ENCODE assay signal across 12 cellular contexts in genomic region chr20:41664584-41664983, GRCh38. TPM values are rescaled to one million over a fixed set of nuclear protein-coding genes. Genes with fewer than 3 reads are reported as not detected.
DNase-seq lines count a peak whose midpoint lies in the region; ATAC-seq, FAIRE-seq and TF ChIP-seq lines count a peak whose summit lies in the region.
"Had no signal": no experiment of that assay in that cellular context is flagged by ENCODE, and none has a peak within 500 bp of the region (broad histone marks: within the 10 kb centered on the region; RNA-seq: fewer than 3 reads in every experiment).

No MANE protein-coding gene starts in this region.

- H3K9me3 ChIP-seq in A673 (ENCODE audit: low read depth, low read length, poor library complexity, severe bottlenecking) (no peaks in the 10 kb centered on the region), sigmoid colon (no peaks in the 10 kb centered on the region)

- no peaks in the 10 kb centered on the region for H3K4me1 Mint-ChIP-seq in immature natural killer cell
- H3K4me1 Mint-ChIP-seq: activated CD8-positive, alpha-beta memory T cell treated with anti-CD3 and anti-CD28 coated beads, Interleukin-2, amount 10 ng/mL, durations not matched to agents 7 days and 5 days had no signal

- TF ChIP-seq CTCF in A673 (conservative IDR thresholded peaks at IDR 0.05; ENCODE audit: low read depth, low read length), result no peak
- TF ChIP-seq CTCF in bronchial epithelial cell (IDR thresholded peaks at IDR 0.05; ENCODE audit: insufficient read depth, low read length, severe bottlenecking), result no peak
- no peak for TF ChIP-seq CTCF in sigmoid colon (IDR thresholded peaks at IDR 0.05)

- ATAC-seq in GM21619 (IDR thresholded peaks at IDR 0.05; ENCODE audit: unreplicated experiment), result peak; percentile 57
- ATAC-seq: activated CD8-positive, alpha-beta memory T cell treated with anti-CD3 and anti-CD28 coated beads, Interleukin-2, amount 10 ng/mL, durations not matched to agents 7 days and 5 days had no signal

- no peak for TF ChIP-seq POLR2A in sigmoid colon (IDR thresholded peaks at IDR 0.05)

- no TSS peak for BruUV-seq in A673 (replicated peaks; lab: Mats Ljungman, UMichigan)

- CTCF ChIA-PET in A673 (lab: Charles Lee), result interaction anchor here (0.6 kb wide), 1 partner anchor 675 kb away, joined by 4 read pairs; no protein-coding TSS in a partner anchor

- WGBS in sigmoid colon, 2 donors, result 63 to 72% methylated on average over 5 of the region's 5 CpGs

- H3K27me3 Mint-ChIP-seq in immature natural killer cell (ENCODE audit: low read depth in 3 of 3), result peaks cover 4 to 12% (median 7%) of the 10 kb centered on the region in 3 donors

- H3K27ac ChIP-seq in A673 (ENCODE audit: low read depth, low read length, poor library complexity, severe bottlenecking) (no peak overlapping the region), sigmoid colon (no peak overlapping the region)
- H3K27ac ChIP-seq: C4-2B had no signal

- H3K36me3 ChIP-seq in A673 (ENCODE audit: insufficient read depth, low read length, poor library complexity, severe bottlenecking) (no peaks in the 10 kb centered on the region), bronchial epithelial cell (ENCODE audit: control insufficient read depth, insufficient read depth, low read length) (no peaks in the 10 kb centered on the region), sigmoid colon (no peaks in the 10 kb centered on the region)

- H3K4me1 ChIP-seq in A673 (ENCODE audit: insufficient read depth, low read length, poor library complexity, severe bottlenecking), result peaks cover 3% of the 10 kb centered on the region
- H3K4me1 ChIP-seq in sigmoid colon, result no peaks in the 10 kb centered on the region

- POLR2A ChIA-PET in A673 (lab: Charles Lee; ENCODE audit: low non-redundant PET), result interaction anchor here (0.5 kb wide), 1 partner anchor 1794 kb away, joined by 5 read pairs; no protein-coding TSS in a partner anchor

- intact Hi-C loops in A673 (cut with micrococcal nuclease; ENCODE audit: unreplicated experiment) (no loop called here), sigmoid colon (cut with DNase I) (no loop called here)

- H3K4me3 ChIP-seq in A673 (ENCODE audit: low read depth, low read length, poor library complexity, severe bottlenecking) (no peak overlapping the region), bronchial epithelial cell (ENCODE audit: low read depth, low read length) (no peak overlapping the region), sigmoid colon (no peak overlapping the region)

- H3K27me3 ChIP-seq in A673 (replicated peaks; ENCODE audit: insufficient read depth, low read depth, low read length, poor library complexity) (peaks cover 9% of the 10 kb centered on the region), bronchial epithelial cell (ENCODE audit: control insufficient read depth, insufficient read depth, low read length) (no peaks in the 10 kb centered on the region), sigmoid colon (no peaks in the 10 kb centered on the region)

- H3K9me3 Mint-ChIP-seq in immature natural killer cell, result peaks cover 0 to 2% (median 0%) of the 10 kb centered on the region in 6 donors

- no peaks in the 10 kb centered on the region for H3K36me3 Mint-ChIP-seq in immature natural killer cell
- H3K36me3 Mint-ChIP-seq: activated CD8-positive, alpha-beta memory T cell treated with anti-CD3 and anti-CD28 coated beads, Interleukin-2, amount 10 ng/mL, durations not matched to agents 7 days and 5 days had no signal

- DNase-seq in A673 (ENCODE audit: low spot score) (peak; percentile 30), MV-4-11 (lab: John Stamatoyannopoulos, UW) (peak; percentile 64), bronchial epithelial cell (ENCODE audit: low read depth) (peak; percentile 20), NCI-H748 treated with DMSO at 0.1 percent for 48 hours (lab: John Stamatoyannopoulos, UW) (no peak), sigmoid colon (no peak), immature natural killer cell (no peak), NK-92 (lab: John Stamatoyannopoulos, UW; ENCODE audit: unreplicated experiment) (no peak)
- DNase-seq: activated CD8-positive, alpha-beta memory T cell treated with anti-CD3 and anti-CD28 coated beads, Interleukin-2, amount 10 ng/mL, durations not matched to agents 7 days and 5 days; effector CD4-positive, alpha-beta T cell; NCI-H2081 treated with DMSO at 0.1 percent for 48 hours had no signal

- no peak for TF ChIP-seq EP300 in sigmoid colon (IDR thresholded peaks at IDR 0.05)

- FAIRE-seq in bronchial epithelial cell (lab: Jason Lieb, UNC), result no peak

- no peak overlapping the region for H3K27ac Mint-ChIP-seq in immature natural killer cell
- H3K27ac Mint-ChIP-seq: activated CD8-positive, alpha-beta memory T cell treated with anti-CD3 and anti-CD28 coated beads, Interleukin-2, amount 10 ng/mL, durations not matched to agents 7 days and 5 days had no signal

- H3K4me3 Mint-ChIP-seq in immature natural killer cell, result no peak overlapping the region
- H3K4me3 Mint-ChIP-seq: activated CD8-positive, alpha-beta memory T cell treated with anti-CD3 and anti-CD28 coated beads, Interleukin-2, amount 10 ng/mL, durations not matched to agents 7 days and 5 days had no signal

RNA-seq across cellular contexts. Expression of gene CHD6, which starts 46.4 kb away (rescaled TPM):
- total RNA-seq in A673 (2021) (46.7 and 58.0 TPM in 2 replicates), bronchial epithelial cell (10.8 and 15.9 TPM in 2 replicates), sigmoid colon (10 to 100 TPM; 29.9 to 40.2 (median 33.1) TPM)
- polyA plus RNA-seq in sigmoid colon (10 to 100 TPM in 1 of 3 donors, 1 to 10 TPM in 2; 2.4 to 12.9 (median 8.4) TPM), immature natural killer cell (10 to 100 TPM; 35.1 to 57.9 (median 42.0) TPM)

Comparison
In these comparisons a context has a peak if more than half of its experiments do, and no peak if none do; other contexts are left out.
1. DNase-seq: peak in A673 (single experiment), MV-4-11 (single experiment) and bronchial epithelial cell (single experiment); none in NCI-H748 treated with DMSO at 0.1 percent for 48 hours (single experiment), sigmoid colon (single experiment), immature natural killer cell (0 of 3) and NK-92 (single experiment).